Comparison of ENCODE assay signal across 1 cellular context in the genomic region with DNA sequence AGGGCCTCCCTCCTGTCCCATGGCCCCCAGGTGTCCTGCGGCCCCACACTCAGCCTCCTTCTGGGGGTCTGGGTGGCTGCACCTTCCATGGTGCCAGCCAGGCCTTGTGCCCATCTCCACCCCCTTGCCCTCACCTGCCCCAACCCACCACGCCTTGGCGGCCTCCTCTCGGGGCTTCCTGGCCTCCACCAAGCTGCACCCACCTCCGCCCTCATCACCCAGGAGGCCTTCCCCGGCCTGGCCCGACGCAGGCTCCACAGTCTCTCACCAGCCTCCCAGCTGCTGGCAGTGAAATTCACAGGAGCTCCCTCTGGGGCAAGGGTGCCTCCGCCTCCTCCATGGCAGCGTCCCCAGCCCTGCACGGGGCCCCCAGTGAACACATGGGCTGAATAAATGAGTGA.
TF ChIP-seq lines count a peak whose summit lies in the region.

No MANE protein-coding gene starts in this region.

TF ChIP-seq in SK-N-SH, 30 proteins besides CTCF, POLR2A, EP300 and RAD21 (continued from another document):
- TF ChIP-seq PBX3 (IDR thresholded peaks at IDR 0.05) = no peak
- no peak for TF ChIP-seq NRF1 (IDR thresholded peaks at IDR 0.05; ENCODE audit: low read depth, low read length)
- no peak for TF ChIP-seq YY1 (IDR thresholded peaks at IDR 0.05; ENCODE audit: low read depth)
- TF ChIP-seq, protein P1, sequence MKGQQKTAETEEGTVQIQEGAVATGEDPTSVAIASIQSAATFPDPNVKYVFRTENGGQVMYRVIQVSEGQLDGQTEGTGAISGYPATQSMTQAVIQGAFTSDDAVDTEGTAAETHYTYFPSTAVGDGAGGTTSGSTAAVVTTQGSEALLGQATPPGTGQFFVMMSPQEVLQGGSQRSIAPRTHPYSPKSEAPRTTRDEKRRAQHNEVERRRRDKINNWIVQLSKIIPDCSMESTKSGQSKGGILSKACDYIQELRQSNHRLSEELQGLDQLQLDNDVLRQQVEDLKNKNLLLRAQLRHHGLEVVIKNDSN (IDR thresholded peaks at IDR 0.05; ENCODE audit: borderline replicate concordance, low read depth) = no peak
- no peak for TF ChIP-seq GATA2 (CRISPR knock-in tag; IDR thresholded peaks at IDR 0.05)
- no peak for TF ChIP-seq TAF1 (IDR thresholded peaks at IDR 0.05; ENCODE audit: borderline replicate concordance, low read depth, low read length)
- no peak for TF ChIP-seq POLR2AphosphoS5 (IDR thresholded peaks at IDR 0.05; ENCODE audit: low read depth, low read length)
- no peak for TF ChIP-seq MEF2A (IDR thresholded peaks at IDR 0.05; ENCODE audit: borderline replicate concordance, low read depth)
- TF ChIP-seq, protein P2, sequence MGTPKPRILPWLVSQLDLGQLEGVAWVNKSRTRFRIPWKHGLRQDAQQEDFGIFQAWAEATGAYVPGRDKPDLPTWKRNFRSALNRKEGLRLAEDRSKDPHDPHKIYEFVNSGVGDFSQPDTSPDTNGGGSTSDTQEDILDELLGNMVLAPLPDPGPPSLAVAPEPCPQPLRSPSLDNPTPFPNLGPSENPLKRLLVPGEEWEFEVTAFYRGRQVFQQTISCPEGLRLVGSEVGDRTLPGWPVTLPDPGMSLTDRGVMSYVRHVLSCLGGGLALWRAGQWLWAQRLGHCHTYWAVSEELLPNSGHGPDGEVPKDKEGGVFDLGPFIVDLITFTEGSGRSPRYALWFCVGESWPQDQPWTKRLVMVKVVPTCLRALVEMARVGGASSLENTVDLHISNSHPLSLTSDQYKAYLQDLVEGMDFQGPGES (IDR thresholded peaks at IDR 0.05; ENCODE audit: low read depth, low read length) = no peak
- TF ChIP-seq FOXJ3 (CRISPR knock-in tag; IDR thresholded peaks at IDR 0.05) = no peak
- TF ChIP-seq, protein P3, sequence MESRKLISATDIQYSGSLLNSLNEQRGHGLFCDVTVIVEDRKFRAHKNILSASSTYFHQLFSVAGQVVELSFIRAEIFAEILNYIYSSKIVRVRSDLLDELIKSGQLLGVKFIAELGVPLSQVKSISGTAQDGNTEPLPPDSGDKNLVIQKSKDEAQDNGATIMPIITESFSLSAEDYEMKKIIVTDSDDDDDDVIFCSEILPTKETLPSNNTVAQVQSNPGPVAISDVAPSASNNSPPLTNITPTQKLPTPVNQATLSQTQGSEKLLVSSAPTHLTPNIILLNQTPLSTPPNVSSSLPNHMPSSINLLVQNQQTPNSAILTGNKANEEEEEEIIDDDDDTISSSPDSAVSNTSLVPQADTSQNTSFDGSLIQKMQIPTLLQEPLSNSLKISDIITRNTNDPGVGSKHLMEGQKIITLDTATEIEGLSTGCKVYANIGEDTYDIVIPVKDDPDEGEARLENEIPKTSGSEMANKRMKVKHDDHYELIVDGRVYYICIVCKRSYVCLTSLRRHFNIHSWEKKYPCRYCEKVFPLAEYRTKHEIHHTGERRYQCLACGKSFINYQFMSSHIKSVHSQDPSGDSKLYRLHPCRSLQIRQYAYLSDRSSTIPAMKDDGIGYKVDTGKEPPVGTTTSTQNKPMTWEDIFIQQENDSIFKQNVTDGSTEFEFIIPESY (IDR thresholded peaks at IDR 0.05; ENCODE audit: borderline replicate concordance, low read depth) = no peak
